ENCODE assay signal across 25 cellular contexts in genomic region chr3:148940983-148941382, GRCh38.
"Had no signal": no experiment of that assay in that cellular context is flagged by ENCODE, and none has a peak within 500 bp of the region (broad histone marks: within the 10 kb centered on the region; RNA-seq: fewer than 3 reads in every experiment).

No MANE protein-coding gene starts in this region.

- H3K9me3 ChIP-seq: body of pancreas, gastroesophageal sphincter, pancreas, psoas muscle, right atrium auricular region, thoracic aorta had no signal

- H3K4me2 ChIP-seq: smooth muscle cell had no signal

- DNase-seq: activated CD4-positive, alpha-beta T cell treated with anti-CD3 and anti-CD28 coated beads for 36 hours; activated CD4-positive, alpha-beta T cell treated with anti-CD3 and anti-CD28 coated beads, Interleukin-2, amount 50 U/mL, for 4 hours; activated CD4-positive, CD25-positive, alpha-beta regulatory T cell; activated CD8-positive, alpha-beta memory T cell treated with anti-CD3 and anti-CD28 coated beads for 24 hours; activated effector memory CD4-positive, alpha-beta T cell treated with Interleukin-2 at 50 U/mL for 16 hours; activated naive CD4-positive, alpha-beta T cell treated with Interleukin-2 at 50 U/mL for 16 hours; aorta; body of pancreas; effector memory CD4-positive, alpha-beta T cell; hippocampal formation; left colon; mammary epithelial cell; midbrain; naive thymus-derived CD4-positive, alpha-beta T cell; nucleus accumbens; pancreas; psoas muscle; stimulated activated CD4-positive, alpha-beta T cell treated with anti-CD3 and anti-CD28 coated beads, Interleukin-1b, Interleukin-23, amount 100 ng/mL, for 48 hours; stimulated activated naive CD4-positive, alpha-beta T cell treated with Interleukin-2 at 50 U/mL for 16 hours; T-helper 17 cell; trophoblast cell had no signal

- ATAC-seq: activated CD4-positive, alpha-beta T cell treated with anti-CD3 and anti-CD28 coated beads for 36 hours; body of pancreas; gastroesophageal sphincter; left colon; naive thymus-derived CD4-positive, alpha-beta T cell; pancreas; psoas muscle; T-helper 17 cell had no signal

- H3K36me3 ChIP-seq: gastroesophageal sphincter, pancreas, right atrium auricular region, thoracic aorta had no signal

- H3K4me1 ChIP-seq: body of pancreas, right atrium auricular region had no signal

- H3K27ac ChIP-seq: body of pancreas, gastroesophageal sphincter, pancreas, psoas muscle, right atrium auricular region, thoracic aorta had no signal

- H3K27me3 ChIP-seq: body of pancreas, gastroesophageal sphincter, pancreas, right atrium auricular region had no signal

- H3K4me3 ChIP-seq: body of pancreas, gastroesophageal sphincter, pancreas, psoas muscle, right atrium auricular region, smooth muscle cell, thoracic aorta had no signal
